In the genomic region with DNA sequence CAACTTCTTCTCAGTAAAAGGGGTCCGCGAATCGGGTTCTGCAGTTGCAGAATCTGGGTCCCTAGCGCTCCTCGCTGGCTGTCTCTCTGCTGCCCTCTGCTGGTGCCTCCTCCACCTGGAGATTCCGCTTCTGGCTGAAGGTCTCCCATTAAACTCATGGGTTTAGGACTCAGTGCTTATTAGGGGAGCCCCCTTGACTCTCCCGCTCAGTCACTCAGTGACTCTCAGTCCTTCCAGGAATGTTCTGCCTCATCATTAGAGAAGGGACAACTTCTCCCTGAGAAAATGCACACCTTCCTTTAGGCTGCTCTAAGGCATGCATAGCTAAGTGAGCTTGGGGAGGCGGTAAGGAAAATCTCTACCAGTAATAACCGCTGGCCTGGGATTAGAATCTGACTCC, we compare ENCODE assay signal across 9 cellular contexts. TPM values are rescaled to one million over a fixed set of nuclear protein-coding genes. Genes with fewer than 3 reads are reported as not detected.
DNase-seq lines count a peak whose midpoint lies in the region; ATAC-seq, FAIRE-seq and TF ChIP-seq lines count a peak whose summit lies in the region.
"Had no signal": no experiment of that assay in that cellular context is flagged by ENCODE, and none has a peak within 500 bp of the region (broad histone marks: within the 10 kb centered on the region; RNA-seq: fewer than 3 reads in every experiment).

No MANE protein-coding gene starts in this region.

- POLR2A ChIA-PET in WTC11 (lab: Charles Lee): interaction anchor here (0.9 kb wide), 1 partner anchor 48 kb away, joined by 3 read pairs; no protein-coding TSS in a partner anchor

- H3K4me1 Mint-ChIP-seq in WTC11: peaks cover 25% of the 10 kb centered on the region

- DNase-seq in ACHN (peak; percentile 56), GM12891 (ENCODE audit: insufficient read length, low spot score) (peak; percentile 84), NCI-H1092 (lab: John Stamatoyannopoulos, UW) (peak; percentile 3), WTC11 (ENCODE audit: low spot score) (peak; percentile 90), breast epithelium (ENCODE audit: low spot score in 2 of 2) (peak; percentile 44 to 74), left colon (peak; percentile 66 to 89)
- DNase-seq in stimulated activated CD4-positive, alpha-beta T cell treated with anti-CD3 and anti-CD28 coated beads, Interleukin-4, amount 100 ng/mL, for 24 hours: peak; percentile 76

- TF ChIP-seq CTCF in WTC11 (IDR thresholded peaks at IDR 0.05) (peak; percentile 88), breast epithelium (IDR thresholded peaks at IDR 0.05) (peak; percentile 42 to 67 (median 66))

- peaks cover 31% of the 10 kb centered on the region for H3K27me3 Mint-ChIP-seq in WTC11 (ENCODE audit: low read depth)

- no peaks in the 10 kb centered on the region for H3K9me3 ChIP-seq in breast epithelium

- H3K4me3 ChIP-seq in breast epithelium: no peak overlapping the region

- no peaks in the 10 kb centered on the region for H3K36me3 Mint-ChIP-seq in WTC11

- TF ChIP-seq POLR2A in GM12891 (IDR thresholded peaks at IDR 0.05; ENCODE audit: low read depth, low read length) (no peak), breast epithelium (IDR thresholded peaks at IDR 0.05) (no peak)

- ATAC-seq in WTC11 (peak; percentile 42), left colon (peak; percentile 72), HG02973 (IDR thresholded peaks at IDR 0.05; ENCODE audit: unreplicated experiment) (no peak)

- no peak overlapping the region for H3K4me3 Mint-ChIP-seq in WTC11

- in situ Hi-C loops in ACHN (cut with HindIII; ENCODE audit: low pct_ligation_motif_present, low pct_unique_long_range_greater_than_20kb, low sequenced_read_pairs): no loop called here

- no peaks in the 10 kb centered on the region for H3K4me1 ChIP-seq in breast epithelium

- FAIRE-seq in GM12891 (lab: Jason Lieb, UNC): no peak

- no peak overlapping the region for H3K27ac Mint-ChIP-seq in WTC11

- CTCF ChIA-PET in WTC11 (lab: Charles Lee): interaction anchor here (0.7 to 3.9 kb wide), 24 partner anchors 10 to 368 kb away, joined by 3 to 30 read pairs (median 4); partner anchors contain the start of gene LRRC15

- no peak overlapping the region for H3K27ac ChIP-seq in breast epithelium

- no peaks in the 10 kb centered on the region for H3K36me3 ChIP-seq in breast epithelium

- no peaks in the 10 kb centered on the region for H3K27me3 ChIP-seq in breast epithelium

- H3K9me3 Mint-ChIP-seq in WTC11: no peaks in the 10 kb centered on the region

- intact Hi-C loops in breast epithelium (cut with DNase I; ENCODE audit: low total_unique reads) (no loop called here), left colon (cut with DNase I, micrococcal nuclease) (no loop called here)

TF ChIP-seq in GM12891, 5 proteins besides CTCF, POLR2A, EP300 and RAD21:
- no peak for TF ChIP-seq SPI1 (IDR thresholded peaks at IDR 0.05; ENCODE audit: low read depth, low read length)
- no peak for TF ChIP-seq POLR2AphosphoS5 (IDR thresholded peaks at IDR 0.05; ENCODE audit: low read depth, low read length)
- TF ChIP-seq TAF1 (IDR thresholded peaks at IDR 0.05; ENCODE audit: low read depth, low read length): no peak
- no peak for TF ChIP-seq POU2F2 (IDR thresholded peaks at IDR 0.05; ENCODE audit: low read depth, low read length)
- no peak for TF ChIP-seq PAX5 (IDR thresholded peaks at IDR 0.05; ENCODE audit: insufficient read depth, low read length, severe bottlenecking)

TF ChIP-seq in WTC11, 78 proteins besides CTCF, POLR2A, EP300 and RAD21 (continues in another document):
- no peak for TF ChIP-seq CREM (CRISPR knock-in tag; IDR thresholded peaks at IDR 0.05)
- TF ChIP-seq NR1H2 (CRISPR knock-in tag; IDR thresholded peaks at IDR 0.05): no peak
- no peak for TF ChIP-seq AFF4 (CRISPR knock-in tag; IDR thresholded peaks at IDR 0.05; ENCODE audit: borderline replicate concordance)
- TF ChIP-seq, protein P1, sequence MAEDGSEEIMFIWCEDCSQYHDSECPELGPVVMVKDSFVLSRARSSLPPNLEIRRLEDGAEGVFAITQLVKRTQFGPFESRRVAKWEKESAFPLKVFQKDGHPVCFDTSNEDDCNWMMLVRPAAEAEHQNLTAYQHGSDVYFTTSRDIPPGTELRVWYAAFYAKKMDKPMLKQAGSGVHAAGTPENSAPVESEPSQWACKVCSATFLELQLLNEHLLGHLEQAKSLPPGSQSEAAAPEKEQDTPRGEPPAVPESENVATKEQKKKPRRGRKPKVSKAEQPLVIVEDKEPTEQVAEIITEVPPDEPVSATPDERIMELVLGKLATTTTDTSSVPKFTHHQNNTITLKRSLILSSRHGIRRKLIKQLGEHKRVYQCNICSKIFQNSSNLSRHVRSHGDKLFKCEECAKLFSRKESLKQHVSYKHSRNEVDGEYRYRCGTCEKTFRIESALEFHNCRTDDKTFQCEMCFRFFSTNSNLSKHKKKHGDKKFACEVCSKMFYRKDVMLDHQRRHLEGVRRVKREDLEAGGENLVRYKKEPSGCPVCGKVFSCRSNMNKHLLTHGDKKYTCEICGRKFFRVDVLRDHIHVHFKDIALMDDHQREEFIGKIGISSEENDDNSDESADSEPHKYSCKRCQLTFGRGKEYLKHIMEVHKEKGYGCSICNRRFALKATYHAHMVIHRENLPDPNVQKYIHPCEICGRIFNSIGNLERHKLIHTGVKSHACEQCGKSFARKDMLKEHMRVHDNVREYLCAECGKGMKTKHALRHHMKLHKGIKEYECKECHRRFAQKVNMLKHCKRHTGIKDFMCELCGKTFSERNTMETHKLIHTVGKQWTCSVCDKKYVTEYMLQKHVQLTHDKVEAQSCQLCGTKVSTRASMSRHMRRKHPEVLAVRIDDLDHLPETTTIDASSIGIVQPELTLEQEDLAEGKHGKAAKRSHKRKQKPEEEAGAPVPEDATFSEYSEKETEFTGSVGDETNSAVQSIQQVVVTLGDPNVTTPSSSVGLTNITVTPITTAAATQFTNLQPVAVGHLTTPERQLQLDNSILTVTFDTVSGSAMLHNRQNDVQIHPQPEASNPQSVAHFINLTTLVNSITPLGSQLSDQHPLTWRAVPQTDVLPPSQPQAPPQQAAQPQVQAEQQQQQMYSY (CRISPR knock-in tag; IDR thresholded peaks at IDR 0.05): no peak
- TF ChIP-seq, protein P2, sequence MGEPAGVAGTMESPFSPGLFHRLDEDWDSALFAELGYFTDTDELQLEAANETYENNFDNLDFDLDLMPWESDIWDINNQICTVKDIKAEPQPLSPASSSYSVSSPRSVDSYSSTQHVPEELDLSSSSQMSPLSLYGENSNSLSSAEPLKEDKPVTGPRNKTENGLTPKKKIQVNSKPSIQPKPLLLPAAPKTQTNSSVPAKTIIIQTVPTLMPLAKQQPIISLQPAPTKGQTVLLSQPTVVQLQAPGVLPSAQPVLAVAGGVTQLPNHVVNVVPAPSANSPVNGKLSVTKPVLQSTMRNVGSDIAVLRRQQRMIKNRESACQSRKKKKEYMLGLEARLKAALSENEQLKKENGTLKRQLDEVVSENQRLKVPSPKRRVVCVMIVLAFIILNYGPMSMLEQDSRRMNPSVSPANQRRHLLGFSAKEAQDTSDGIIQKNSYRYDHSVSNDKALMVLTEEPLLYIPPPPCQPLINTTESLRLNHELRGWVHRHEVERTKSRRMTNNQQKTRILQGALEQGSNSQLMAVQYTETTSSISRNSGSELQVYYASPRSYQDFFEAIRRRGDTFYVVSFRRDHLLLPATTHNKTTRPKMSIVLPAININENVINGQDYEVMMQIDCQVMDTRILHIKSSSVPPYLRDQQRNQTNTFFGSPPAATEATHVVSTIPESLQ (CRISPR knock-in tag; IDR thresholded peaks at IDR 0.05): no peak
- TF ChIP-seq E2F5 (CRISPR knock-in tag; IDR thresholded peaks at IDR 0.05): no peak
- no peak for TF ChIP-seq NFE2L1 (CRISPR knock-in tag; IDR thresholded peaks at IDR 0.05)
- TF ChIP-seq MXD4 (CRISPR knock-in tag; IDR thresholded peaks at IDR 0.05; ENCODE audit: borderline replicate concordance): no peak
- TF ChIP-seq TCF7 (CRISPR knock-in tag; IDR thresholded peaks at IDR 0.05; ENCODE audit: low read depth): no peak

RNA-seq across cellular contexts. Expression of gene CPN2, which starts 7.1 kb away (rescaled TPM):
- not detected for polyA plus RNA-seq in GM12891 (2012; ENCODE audit: low read depth, missing spikeins)
- total RNA-seq in WTC11 (2021): 0.09 to 0.14 TPM in 2 of 3 replicates, not detected in the other
- total RNA-seq in breast epithelium: under 1 TPM in 1 of 3 donors, not detected in 2; 0.16 TPM
- total RNA-seq in left colon: not detected
- total RNA-seq: skeletal muscle tissue had no signal

RNA-seq across cellular contexts. Expression of gene LRRC15, which starts 25.5 kb away (rescaled TPM):
- not detected for polyA plus RNA-seq in GM12891 (2012; ENCODE audit: low read depth, missing spikeins)
- 0.07 to 0.11 TPM (median 0.11 TPM) in 3 replicates for total RNA-seq in WTC11 (2021)
- under 1 TPM; 0.15 to 0.48 (median 0.33) TPM for total RNA-seq in breast epithelium
- under 1 TPM; 0.31 to 0.59 TPM for total RNA-seq in left colon

RNA-seq across cellular contexts. Expression of gene GP5, which starts 55.1 kb away (rescaled TPM):
- polyA plus RNA-seq in GM12891 (2012; ENCODE audit: low read depth, missing spikeins): not detected
- total RNA-seq in WTC11 (2021): 0.09 to 0.16 TPM (median 0.11 TPM) in 3 replicates
- under 1 TPM in 1 of 3 donors, not detected in 2; 0.16 TPM for total RNA-seq in breast epithelium
- total RNA-seq in left colon: not detected

Comparison
In these comparisons a context has a peak if more than half of its experiments do, and no peak if none do; other contexts are left out.
1. DNase-seq: peak in every context shown above with its lines; median percentile 90 in WTC11; 84 in GM12891; 78 in left colon; 76 in stimulated activated CD4-positive, alpha-beta T cell treated with anti-CD3 and anti-CD28 coated beads, Interleukin-4, amount 100 ng/mL, for 24 hours; 59 in breast epithelium; 56 in ACHN; 3 in NCI-H1092.